In genomic region chr2:225011585-225011984, GRCh38 we compare ENCODE assay signal across 21 cellular contexts. TPM values are rescaled to one million over a fixed set of nuclear protein-coding genes. Genes with fewer than 3 reads are reported as not detected.
DNase-seq lines count a peak whose midpoint lies in the region; ATAC-seq and TF ChIP-seq lines count a peak whose summit lies in the region.
"Had no signal": no experiment of that assay in that cellular context is flagged by ENCODE, and none has a peak within 500 bp of the region (broad histone marks: within the 10 kb centered on the region; RNA-seq: fewer than 3 reads in every experiment).

No MANE protein-coding gene starts in this region.

- peak overlapping the region; percentile 86 for H3K27ac Mint-ChIP-seq in dendritic cell treated with granulocyte-macrophage colony-stimulating factor and Interleukin-4, amounts not matched to agents 40 ng/mL and 50 ng/mL, for 4 days
- H3K27ac Mint-ChIP-seq: brain had no signal

- H3K9me3 ChIP-seq in IMR-90 (ENCODE audit: control insufficient read depth, insufficient read depth, low read length), result no peaks in the 10 kb centered on the region
- no peaks in the 10 kb centered on the region for H3K9me3 ChIP-seq in neuronal stem cell (replicated peaks in 1 of 2; ENCODE audit: control insufficient read depth in 2 of 2, insufficient read depth in 1 of 2, low read depth in 1 of 2, low read length in 2 of 2)
- no peaks in the 10 kb centered on the region for H3K9me3 ChIP-seq in right atrium auricular region
- H3K9me3 ChIP-seq: BLaER1, esophagus squamous epithelium, heart left ventricle, lower lobe of right lung, prostate gland had no signal

- H3K4me2 ChIP-seq in IMR-90 (ENCODE audit: low read depth, low read length) (no peak overlapping the region), neuronal stem cell (ENCODE audit: insufficient read depth, low read length, poor library complexity, severe bottlenecking) (no peak overlapping the region)
- H3K4me2 ChIP-seq: BLaER1 had no signal

- in situ Hi-C loops in IMR-90 (cut with MboI; ENCODE audit: low sequenced_read_pairs), result loop anchor here (25.0 kb wide), 2 partner anchors 649 to 651 kb away; no protein-coding TSS in a partner anchor

- ATAC-seq in IMR-90 (ENCODE audit: low read depth), result no peak
- ATAC-seq: heart left ventricle, lower lobe of right lung had no signal

- H2BK120ac ChIP-seq in IMR-90 (ENCODE audit: low read depth, low read length), result peak overlapping the region; percentile 33
- no peak overlapping the region for H2BK120ac ChIP-seq in neuronal stem cell (ENCODE audit: low read depth, low read length)

- no peaks in the 10 kb centered on the region for H3K27me3 ChIP-seq in IMR-90 (ENCODE audit: control insufficient read depth, insufficient read depth, low read length)
- no peaks in the 10 kb centered on the region for H3K27me3 ChIP-seq in neuronal stem cell (ENCODE audit: control insufficient read depth in 3 of 3, insufficient read depth in 3 of 3, low read depth in 1 of 3, low read length in 3 of 3)
- no peaks in the 10 kb centered on the region for H3K27me3 ChIP-seq in right atrium auricular region
- H3K27me3 ChIP-seq: BLaER1, dorsolateral prefrontal cortex, esophagus squamous epithelium, heart left ventricle had no signal

- H4K91ac ChIP-seq in IMR-90 (ENCODE audit: insufficient read depth, low read depth, low read length), result no peak overlapping the region
- no peak overlapping the region for H4K91ac ChIP-seq in neuronal stem cell (ENCODE audit: low read depth, low read length, poor library complexity)

- peak overlapping the region; percentile 23; the same call in 1 of the 2 replicates for H2AK5ac ChIP-seq in IMR-90 (ENCODE audit: low read depth, low read length)
- H2AK5ac ChIP-seq in neuronal stem cell (ENCODE audit: low read depth, low read length), result no peak overlapping the region

- CTCF ChIA-PET in IMR-90 (lab: Yijun Ruan, JAX), result interaction anchor here (0.6 to 1.4 kb wide), 2 partner anchors 9 to 361 kb away, joined by 3 to 5 read pairs; no protein-coding TSS in a partner anchor

- no peaks in the 10 kb centered on the region for H3K27me3 Mint-ChIP-seq in dendritic cell treated with granulocyte-macrophage colony-stimulating factor and Interleukin-4, amounts not matched to agents 40 ng/mL and 50 ng/mL, for 4 days
- H3K27me3 Mint-ChIP-seq: brain had no signal

- TF ChIP-seq CTCF in IMR-90 (conservative IDR thresholded peaks at IDR 0.05; ENCODE audit: low read depth, low read length) (no peak), right atrium auricular region (IDR thresholded peaks at IDR 0.05) (no peak)

- H2BK5ac ChIP-seq in IMR-90 (ENCODE audit: low read depth, low read length, poor library complexity, severe bottlenecking) (no peak overlapping the region), neuronal stem cell (ENCODE audit: low read length) (no peak overlapping the region)

- H3K4me3 ChIP-seq in IMR-90 (ENCODE audit: insufficient read depth, low read depth, low read length) (no peak overlapping the region), neuronal stem cell (ENCODE audit: low read length in 2 of 2) (no peak overlapping the region), right atrium auricular region (no peak overlapping the region)
- H3K4me3 ChIP-seq: BLaER1, dorsolateral prefrontal cortex, esophagus squamous epithelium, heart left ventricle, lower lobe of right lung, prostate gland had no signal

- dilution Hi-C loops in IMR-90 (cut with HindIII; ENCODE audit: low sequenced_read_pairs, unreplicated experiment), result no loop called here

- H3K4me1 ChIP-seq in IMR-90 (ENCODE audit: control insufficient read depth, insufficient read depth, low read length) (peaks cover 11% of the 10 kb centered on the region), neuronal stem cell (ENCODE audit: control insufficient read depth in 2 of 2, insufficient read depth in 1 of 2, low read depth in 1 of 2, low read length in 2 of 2) (peaks cover 0 to 7% of the 10 kb centered on the region in 2 donors), right atrium auricular region (no peaks in the 10 kb centered on the region)
- H3K4me1 ChIP-seq: prostate gland had no signal

- intact Hi-C loops in IMR-90 (cut with micrococcal nuclease), result no loop called here
- intact Hi-C loops in dendritic cell treated with granulocyte-macrophage colony-stimulating factor and Interleukin-4, amounts not matched to agents 40 ng/mL and 50 ng/mL, for 4 days (cut with micrococcal nuclease), result no loop called here

- POLR2A ChIA-PET in IMR-90 (lab: Charles Lee; ENCODE audit: unreplicated experiment), result no interaction called here

- peak overlapping the region; percentile 34; the same call in 1 of the 3 replicates for H2BK15ac ChIP-seq in IMR-90 (ENCODE audit: low read depth, low read length)
- no peak overlapping the region for H2BK15ac ChIP-seq in neuronal stem cell (ENCODE audit: low read length)

- no peak overlapping the region for H3K4me3 Mint-ChIP-seq in dendritic cell treated with granulocyte-macrophage colony-stimulating factor and Interleukin-4, amounts not matched to agents 40 ng/mL and 50 ng/mL, for 4 days
- H3K4me3 Mint-ChIP-seq: brain had no signal

- no peak for TF ChIP-seq POLR2A in IMR-90 (IDR thresholded peaks at IDR 0.05; ENCODE audit: low read depth, low read length)

- peak overlapping the region; percentile 68 for H4K5ac ChIP-seq in IMR-90 (ENCODE audit: low read depth, low read length)

- H4K8ac ChIP-seq in IMR-90 (ENCODE audit: low read depth in 2 of 2, low read length in 2 of 2) (no peak overlapping the region; a peak in 1 of 4 replicates), neuronal stem cell (ENCODE audit: low read depth, low read length) (no peak overlapping the region)

- no peaks in the 10 kb centered on the region for H4K20me1 ChIP-seq in IMR-90 (ENCODE audit: insufficient read depth, low read length)

- H3K79me1 ChIP-seq in IMR-90 (ENCODE audit: low read depth in 1 of 2, low read length in 2 of 2), result peaks cover 22 to 49% of the 10 kb centered on the region in 2 experiments; a peak in 3 of 4 replicates
- H3K79me1 ChIP-seq in neuronal stem cell (ENCODE audit: low read depth, low read length), result no peaks in the 10 kb centered on the region

- H2BK12ac ChIP-seq in neuronal stem cell (ENCODE audit: low read length), result no peak overlapping the region

- H3K23ac ChIP-seq in IMR-90 (ENCODE audit: low read depth, low read length) (no peak overlapping the region), neuronal stem cell (ENCODE audit: low read depth, low read length, poor library complexity) (no peak overlapping the region)

- H3K14ac ChIP-seq in IMR-90 (replicated peaks; ENCODE audit: low read depth, low read length), result peak overlapping the region; percentile 39; the same call in 1 of the 2 replicates
- no peak overlapping the region for H3K14ac ChIP-seq in neuronal stem cell (ENCODE audit: low read length)

- 71% methylated on average over 3 of the region's 11 CpGs; no CpG with 5 or more reads in 1 of the 2 experiments for WGBS in IMR-90 (ENCODE audit: extremely low coverage in 2 of 2, insufficient read length in 1 of 2), 2 experiments
- WGBS in neuronal stem cell (ENCODE audit: extremely low coverage in 2 of 2, insufficient read length in 2 of 2, insufficient replicate concordance in 1 of 2), 2 donors, result no CpG with 5 or more reads among the region's 11 CpGs

- no peak overlapping the region for H3K56ac ChIP-seq in IMR-90 (ENCODE audit: extremely low read depth, insufficient read depth, low read length)

- peak; percentile 37 for DNase-seq in DMS 273 (lab: John Stamatoyannopoulos, UW; ENCODE audit: unreplicated experiment)
- DNase-seq in DMS 273 treated with DMSO at 0.1 percent for 48 hours (lab: John Stamatoyannopoulos, UW), result no peak
- DNase-seq in IMR-90, result no peak
- DNase-seq in neuronal stem cell (ENCODE audit: low spot score), result no peak
- DNase-seq in UCSD-AML1 (lab: John Stamatoyannopoulos, UW; ENCODE audit: unreplicated experiment), result no peak
- no peak for DNase-seq in right atrium auricular region (ENCODE audit: low spot score)
- DNase-seq in substantia nigra (lab: John Stamatoyannopoulos, UW), result no peak
- DNase-seq: activated naive CD4-positive, alpha-beta T cell treated with Interleukin-2 at 50 U/mL for 16 hours; dorsolateral prefrontal cortex; esophagus squamous epithelium; heart left ventricle; lower lobe of right lung; NCI-H1417 treated with DMSO at 0.1 percent for 48 hours; NCI-H345; Right ventricle myocardium superior; stimulated activated CD4-positive, alpha-beta T cell treated with anti-CD3 and anti-CD28 coated beads, Interleukin-12 subunit alpha, Interleukin-12 subunit beta, amount 100 ng/mL, for 4 hours had no signal

- no peak overlapping the region for H2AFZ ChIP-seq in IMR-90 (replicated peaks; ENCODE audit: low read length, poor library complexity)
- peak overlapping the region; percentile 26 for H2AFZ ChIP-seq in neuronal stem cell (ENCODE audit: low read length)

- H3K4ac ChIP-seq in IMR-90 (ENCODE audit: low read depth, low read length) (peak overlapping the region; percentile 58), neuronal stem cell (ENCODE audit: low read length) (no peak overlapping the region)

- TF ChIP-seq RAD21 in IMR-90 (IDR thresholded peaks at IDR 0.05; ENCODE audit: low read length), result no peak

- H3K36me3 Mint-ChIP-seq in dendritic cell treated with granulocyte-macrophage colony-stimulating factor and Interleukin-4, amounts not matched to agents 40 ng/mL and 50 ng/mL, for 4 days (ENCODE audit: low read depth), result peaks cover 33% of the 10 kb centered on the region
- H3K36me3 Mint-ChIP-seq: brain had no signal

- H3K9ac ChIP-seq in IMR-90 (ENCODE audit: low read depth, low read length) (no peak overlapping the region), neuronal stem cell (ENCODE audit: low read depth, low read length, poor library complexity) (no peak overlapping the region)
- H3K9ac ChIP-seq: BLaER1 had no signal

- no peak overlapping the region for H3K27ac ChIP-seq in IMR-90 (ENCODE audit: insufficient read depth, low read length)
- H3K27ac ChIP-seq in neuronal stem cell (replicated peaks; ENCODE audit: low read length), result no peak overlapping the region
- no peak overlapping the region for H3K27ac ChIP-seq in right atrium auricular region
- H3K27ac ChIP-seq in substantia nigra (ENCODE audit: low read depth, low read length, poor library complexity, severe bottlenecking), result no peak overlapping the region
- H3K27ac ChIP-seq: 22Rv1, BLaER1, heart left ventricle, lower lobe of right lung, prostate gland had no signal

- H3K9me3 Mint-ChIP-seq in dendritic cell treated with granulocyte-macrophage colony-stimulating factor and Interleukin-4, amounts not matched to agents 40 ng/mL and 50 ng/mL, for 4 days, result no peaks in the 10 kb centered on the region

- no peak overlapping the region for H2AK9ac ChIP-seq in IMR-90 (replicated peaks; ENCODE audit: low read depth, low read length, poor library complexity)

- peaks cover 6% of the 10 kb centered on the region for H3K9me1 ChIP-seq in IMR-90 (ENCODE audit: insufficient read depth, low read length)

- H3K36me3 ChIP-seq in IMR-90 (ENCODE audit: control insufficient read depth, insufficient read depth, low read length) (no peaks in the 10 kb centered on the region), neuronal stem cell (replicated peaks in 1 of 2; ENCODE audit: control insufficient read depth in 2 of 2, insufficient read depth in 2 of 2, low read length in 2 of 2) (no peaks in the 10 kb centered on the region), right atrium auricular region (no peaks in the 10 kb centered on the region)
- H3K36me3 ChIP-seq: BLaER1, esophagus squamous epithelium, heart left ventricle, lower lobe of right lung, prostate gland had no signal

- H2BK20ac ChIP-seq in IMR-90 (ENCODE audit: low read depth, low read length), result peak overlapping the region; percentile 63; the same call in 1 of the 2 replicates

- BruUV-seq in IMR-90 (replicated peaks; lab: Mats Ljungman, UMichigan), result no TSS peak

- peak overlapping the region; percentile 49; the same call in 1 of the 2 replicates for H3K18ac ChIP-seq in IMR-90 (ENCODE audit: low read depth, low read length)
- no peak overlapping the region for H3K18ac ChIP-seq in neuronal stem cell (ENCODE audit: low read length)

- H3K4me1 Mint-ChIP-seq in dendritic cell treated with granulocyte-macrophage colony-stimulating factor and Interleukin-4, amounts not matched to agents 40 ng/mL and 50 ng/mL, for 4 days (ENCODE audit: low read depth), result peaks cover 61% of the 10 kb centered on the region

RNA-seq across cellular contexts. Expression of gene DOCK10, which starts 30.7 kb away (rescaled TPM):
- 63.6 and 75.3 TPM in 2 replicates for total RNA-seq in IMR-90 (2012; rRNA removed)
- polyA plus RNA-seq in IMR-90 (2012; rRNA removed), result 46.7 and 58.6 TPM in 2 replicates
- polyA plus RNA-seq in IMR-90 (2012; cell fraction: cytosol; rRNA removed), result 15.4 and 38.0 TPM in 2 replicates
- 38.5 and 130 TPM in 2 replicates for polyA plus RNA-seq in IMR-90 (2012; cell fraction: nucleus; rRNA removed; ENCODE audit: low replicate concordance)
- 0.84 TPM for polyA plus RNA-seq in neuronal stem cell (2013, experiment 1 of 2)
- 0.79 TPM for polyA plus RNA-seq in neuronal stem cell (2013, experiment 2 of 2)
- 1 to 10 TPM in 1 of 2 donors, under 1 TPM in 1; 0.93 to 2.0 TPM for total RNA-seq in right atrium auricular region

Comparison
In these comparisons a context has a peak if more than half of its experiments do, and no peak if none do; other contexts are left out.
1. RNA of gene DOCK10, which starts 30.7 kb away (total RNA-seq): 63.6 to 75.3 TPM in IMR-90; 0.93 to 2.0 TPM in right atrium auricular region; every median in the first group is over 10 times any median in the second.